In genomic region chr5:31078931-31079330, GRCh38 we compare ENCODE assay signal across 1 cellular context.
TF ChIP-seq lines count a peak whose summit lies in the region.

No MANE protein-coding gene starts in this region.

TF ChIP-seq in GM23338, 12 proteins besides CTCF, POLR2A, EP300 and RAD21 (continued from another document):
- TF ChIP-seq ZNF462 (CRISPR knock-in tag; IDR thresholded peaks at IDR 0.05): no peak
- no peak for TF ChIP-seq JUNB (IDR thresholded peaks at IDR 0.05; ENCODE audit: unreplicated experiment)
